In genomic region chr4:11342401-11342800, GRCh38 we compare ENCODE assay signal across 23 cellular contexts.
"Had no signal": no experiment of that assay in that cellular context is flagged by ENCODE, and none has a peak within 500 bp of the region (broad histone marks: within the 10 kb centered on the region; RNA-seq: fewer than 3 reads in every experiment).

No MANE protein-coding gene starts in this region.

- H3K27me3 Mint-ChIP-seq: naive B cell had no signal

- ATAC-seq: gastrocnemius medialis, heart right ventricle, left cardiac atrium, left lung, left ventricle myocardium superior, lower lobe of right lung, mucosa of descending colon had no signal

- H3K36me3 ChIP-seq: esophagus squamous epithelium, gastrocnemius medialis, heart right ventricle, left lung, lower lobe of right lung had no signal

- DNase-seq: dermis blood vessel endothelial cell; dorsolateral prefrontal cortex; effector CD4-positive, alpha-beta T cell; effector memory CD4-positive, alpha-beta T cell; esophagus squamous epithelium; foreskin fibroblast; foreskin melanocyte; gastrocnemius medialis; glutamatergic neuron; heart right ventricle; immature natural killer cell; left cardiac atrium; left lung; left ventricle myocardium superior; lower lobe of right lung; mesenchymal stem cell; mucosa of descending colon had no signal

- H3K9me3 Mint-ChIP-seq: immature natural killer cell, mesothelial cell of epicardium, naive B cell had no signal

- H3K27me3 ChIP-seq: esophagus squamous epithelium, gastrocnemius medialis, left lung had no signal

- FAIRE-seq: colon, endothelial cell of umbilical vein, keratinocyte had no signal

- H3K36me3 Mint-ChIP-seq: immature natural killer cell, mesothelial cell of epicardium, naive B cell had no signal

- H3K27ac Mint-ChIP-seq: immature natural killer cell, mesothelial cell of epicardium had no signal

- H3K4me1 Mint-ChIP-seq: immature natural killer cell had no signal

- H3K4me3 Mint-ChIP-seq: immature natural killer cell, mesothelial cell of epicardium had no signal

- H3K4me3 ChIP-seq: coronary artery, dorsolateral prefrontal cortex, esophagus squamous epithelium, gastrocnemius medialis, heart right ventricle, left lung, lower lobe of right lung, mucosa of descending colon had no signal
